Comparison of ENCODE assay signal across 1 cellular context in genomic region chr13:110874508-110874960, GRCh38.
A peak's percentile ranks its signal among the peaks of the same experiment; 100 is the strongest.
TF ChIP-seq lines count a peak whose summit lies in the region.

No MANE protein-coding gene starts in this region.

TF ChIP-seq in HEK293, 187 proteins besides CTCF, POLR2A, EP300 and RAD21 (continued from another document):
- TF ChIP-seq GLI4 (tag by site-specific recombination; IDR thresholded peaks at IDR 0.05) (no peak), ZNF529 (tag by site-specific recombination; IDR thresholded peaks at IDR 0.05; ENCODE audit: insufficient replicate concordance) (no peak), ZNF26 (tag by site-specific recombination; IDR thresholded peaks at IDR 0.05) (no peak), ZNF777 (tag by site-specific recombination; IDR thresholded peaks at IDR 0.05; ENCODE audit: borderline replicate concordance) (no peak), ZBTB7A (tag by site-specific recombination; IDR thresholded peaks at IDR 0.05; ENCODE audit: low read depth) (0 out of 2 replicates have a peak, but pooled peaks have one; percentile 2), SP3 (tag by site-specific recombination; IDR thresholded peaks at IDR 0.05) (peak; percentile 46)
TF ChIP-seq in HEK293: peak in this region for 11.
